Comparison of ENCODE assay signal across 30 cellular contexts in genomic region chr1:229240532-229240931, GRCh38.
"Had no signal": no experiment of that assay in that cellular context is flagged by ENCODE, and none has a peak within 500 bp of the region (broad histone marks: within the 10 kb centered on the region; RNA-seq: fewer than 3 reads in every experiment).

No MANE protein-coding gene starts in this region.

- H3K9ac ChIP-seq: KMS-11 had no signal

- H3K27me3 Mint-ChIP-seq: activated naive CD8-positive, alpha-beta T cell treated with anti-CD3 and anti-CD28 coated beads for 36 hours had no signal

- DNase-seq: activated CD4-positive, alpha-beta memory T cell treated with anti-CD3 and anti-CD28 coated beads, Interleukin-2, amount 10 ng/mL, durations not matched to agents 7 days and 5 days; activated CD4-positive, alpha-beta T cell treated with anti-CD3 and anti-CD28 coated beads for 1 hour; activated CD4-positive, alpha-beta T cell treated with anti-CD3 and anti-CD28 coated beads for 48 hours; activated CD4-positive, CD25-positive, alpha-beta regulatory T cell; activated effector memory CD4-positive, alpha-beta T cell treated with anti-CD3 and anti-CD28 coated beads, Interleukin-2, amount 50 U/mL, for 16 hours; activated naive CD4-positive, alpha-beta T cell; activated naive CD4-positive, alpha-beta T cell treated with anti-CD3 and anti-CD28 coated beads, Interleukin-2, amount 50 U/mL, for 16 hours; activated naive CD8-positive, alpha-beta T cell treated with anti-CD3 and anti-CD28 coated beads for 36 hours; activated T-cell treated with anti-CD3 and anti-CD28 coated beads, Interleukin-2, amount 50 U/mL, for 1 hour; activated T-cell treated with anti-CD3 and anti-CD28 coated beads, Interleukin-2, amount 50 U/mL, for 72 hours; amniotic stem cell; aorta; brain microvascular endothelial cell; MM.1S; MV-4-11; NCI-H1092; NCI-H1436 treated with DMSO at 0.1 percent for 48 hours; NCI-H1930; NCI-H2081 treated with DMSO at 0.1 percent for 48 hours; NCI-H226; NCI-H446 treated with DMSO at 0.1 percent for 48 hours; NCI-H524; NCI-H69; SHP77; SJCRH30; T1000; WERI-Rb-1 had no signal

- H3K27ac Mint-ChIP-seq: activated CD4-positive, alpha-beta memory T cell treated with anti-CD3 and anti-CD28 coated beads, Interleukin-2, amount 10 ng/mL, durations not matched to agents 7 days and 5 days; activated naive CD8-positive, alpha-beta T cell treated with anti-CD3 and anti-CD28 coated beads for 36 hours; activated T-cell treated with anti-CD3 and anti-CD28 coated beads, Interleukin-2, amount 50 U/mL, for 72 hours; activated T-helper 17 cell treated with anti-CD3 and anti-CD28 coated beads, Interleukin-2, amount 50 U/mL, for 72 hours had no signal

- H3K27me3 ChIP-seq: brain microvascular endothelial cell, SJCRH30 had no signal

- H3K9me3 ChIP-seq: SJCRH30 had no signal

- H3K4me1 Mint-ChIP-seq: activated CD4-positive, alpha-beta memory T cell treated with anti-CD3 and anti-CD28 coated beads, Interleukin-2, amount 10 ng/mL, durations not matched to agents 7 days and 5 days; activated naive CD8-positive, alpha-beta T cell treated with anti-CD3 and anti-CD28 coated beads for 36 hours; activated T-helper 17 cell treated with anti-CD3 and anti-CD28 coated beads, Interleukin-2, amount 50 U/mL, for 72 hours had no signal

- H3K36me3 Mint-ChIP-seq: activated naive CD8-positive, alpha-beta T cell treated with anti-CD3 and anti-CD28 coated beads for 36 hours had no signal

- H3K4me1 ChIP-seq: SJCRH30 had no signal

- H3K4me3 Mint-ChIP-seq: activated CD4-positive, alpha-beta memory T cell treated with anti-CD3 and anti-CD28 coated beads, Interleukin-2, amount 10 ng/mL, durations not matched to agents 7 days and 5 days; activated naive CD8-positive, alpha-beta T cell treated with anti-CD3 and anti-CD28 coated beads for 36 hours; activated T-cell treated with anti-CD3 and anti-CD28 coated beads, Interleukin-2, amount 50 U/mL, for 72 hours; activated T-helper 17 cell treated with anti-CD3 and anti-CD28 coated beads, Interleukin-2, amount 50 U/mL, for 72 hours had no signal

- H3K27ac ChIP-seq: brain microvascular endothelial cell, KMS-11, SJCRH30, SK-N-MC, WERI-Rb-1 had no signal

- H3K36me3 ChIP-seq: brain microvascular endothelial cell, SJCRH30, WERI-Rb-1 had no signal

- H3K4me3 ChIP-seq: SJCRH30, SK-N-MC had no signal

- H3K4me2 ChIP-seq: KMS-11 had no signal
